28 cellular contexts compared by ENCODE assay signal in genomic region chr2:23367760-23368159, GRCh38. TPM values are rescaled to one million over a fixed set of nuclear protein-coding genes. Genes with fewer than 3 reads are reported as not detected.
DNase-seq lines count a peak whose midpoint lies in the region; ATAC-seq, FAIRE-seq and TF ChIP-seq lines count a peak whose summit lies in the region.
"Had no signal": no experiment of that assay in that cellular context is flagged by ENCODE, and none has a peak within 500 bp of the region (broad histone marks: within the 10 kb centered on the region; RNA-seq: fewer than 3 reads in every experiment).

No MANE protein-coding gene starts in this region.

- TF ChIP-seq POLR2A in A549 (IDR thresholded peaks at IDR 0.05; ENCODE audit: low read length) (no peak), IMR-90 (IDR thresholded peaks at IDR 0.05; ENCODE audit: low read depth, low read length) (no peak)

- no peak overlapping the region for H3K14ac ChIP-seq in IMR-90 (replicated peaks; ENCODE audit: low read depth, low read length)

- DNase-seq in A549 (ENCODE audit: low read depth in 1 of 2, low spot score in 1 of 2) = no peak
- DNase-seq in IMR-90 = peak; percentile 66
- DNase-seq in amniotic epithelial cell (ENCODE audit: low read depth) = peak; percentile 42
- peak; percentile 28 for DNase-seq in fibroblast of the aortic adventitia (ENCODE audit: low read depth)
- DNase-seq in stimulated activated CD4-positive, alpha-beta T cell treated with anti-CD3 and anti-CD28 coated beads, Interleukin-4, amount 100 ng/mL, for 24 hours = no peak
- DNase-seq in CD1c-positive myeloid dendritic cell (ENCODE audit: extremely low spot score) = no peak
- DNase-seq in GM23338 (ENCODE audit: low spot score) = no peak
- DNase-seq: ACHN; activated CD4-positive, alpha-beta T cell treated with anti-CD3 and anti-CD28 coated beads for 48 hours; activated naive CD4-positive, alpha-beta T cell treated with anti-CD3 and anti-CD28 coated beads for 36 hours; activated T-cell treated with anti-CD3 and anti-CD28 coated beads, Interleukin-2, amount 50 U/mL, for 48 hours; amygdala; foreskin melanocyte; Kasumi-1; left lung; naive B cell; NCI-H1092; NCI-H187 treated with DMSO at 0.1 percent for 48 hours; NCI-H526 treated with DMSO at 0.1 percent for 48 hours; nucleus accumbens; stimulated activated CD4-positive, alpha-beta T cell treated with anti-CD3 and anti-CD28 coated beads, Interleukin-2, amount 100 ng/mL, for 24 hours; upper lobe of right lung had no signal

- H3K27me3 ChIP-seq in IMR-90 (ENCODE audit: control insufficient read depth, insufficient read depth, low read length) (peaks cover 6% of the 10 kb centered on the region), GM23338 (ENCODE audit: insufficient read depth) (no peaks in the 10 kb centered on the region)
- H3K27me3 ChIP-seq: BLaER1 treated with 17β-estradiol and CSF1 and Interleukin-3, amounts not matched to agents 10 nM and 100 nM; left lung; upper lobe of right lung had no signal

- H3K23ac ChIP-seq in IMR-90 (ENCODE audit: low read depth, low read length) = no peak overlapping the region

- CTCF ChIA-PET in A549 (lab: Yijun Ruan, JAX) (interaction anchor here (1.1 to 3.1 kb wide), 2 partner anchors 8 to 27 kb away, joined by 3 to 12 read pairs; no protein-coding TSS in a partner anchor), IMR-90 (lab: Yijun Ruan, JAX) (interaction anchor here (1.3 kb wide), 1 partner anchor 169 kb away, joined by 3 read pairs; no protein-coding TSS in a partner anchor)

- no peak overlapping the region for H3K4ac ChIP-seq in IMR-90 (ENCODE audit: low read depth, low read length)

- no peak overlapping the region for H2BK120ac ChIP-seq in IMR-90 (ENCODE audit: low read depth, low read length)

- no peak overlapping the region for H3K9ac ChIP-seq in IMR-90 (ENCODE audit: low read depth, low read length)
- H3K9ac ChIP-seq: BLaER1 treated with 17β-estradiol and CSF1 and Interleukin-3, amounts not matched to agents 10 nM and 100 nM had no signal

- no peak overlapping the region for H2BK20ac ChIP-seq in IMR-90 (ENCODE audit: low read depth, low read length)

- H3K9me1 ChIP-seq in IMR-90 (ENCODE audit: insufficient read depth, low read length) = no peaks in the 10 kb centered on the region

- TF ChIP-seq EP300 in A549 (IDR thresholded peaks at IDR 0.05) = no peak

- H3K79me1 ChIP-seq in IMR-90 (ENCODE audit: low read depth in 1 of 2, low read length in 2 of 2) = no peaks in the 10 kb centered on the region

- H3K9me3 Mint-ChIP-seq in GM23338 = no peaks in the 10 kb centered on the region
- H3K9me3 Mint-ChIP-seq: activated naive CD4-positive, alpha-beta T cell treated with anti-CD3 and anti-CD28 coated beads for 36 hours; dendritic cell treated with granulocyte-macrophage colony-stimulating factor and Interleukin-4, amounts not matched to agents 40 ng/mL and 50 ng/mL, for 4 days; T-helper 2 cell treated with Interferon-gamma antibody and Interleukin-4, amounts not matched to agents 5 μg/mL and 100 μg/mL, for 36 hours had no signal

- no peak overlapping the region for H3K56ac ChIP-seq in IMR-90 (ENCODE audit: extremely low read depth, insufficient read depth, low read length)

- H3K4me1 Mint-ChIP-seq in GM23338 = 0 out of 3 replicates have a peak, but pooled peaks cover 4% of the 10 kb centered on the region
- H3K4me1 Mint-ChIP-seq: naive B cell had no signal

- H3K4me1 ChIP-seq in A549 (no peaks in the 10 kb centered on the region), IMR-90 (ENCODE audit: control insufficient read depth, insufficient read depth, low read length) (no peaks in the 10 kb centered on the region; the same call in 1 of the 2 replicates), GM23338 (ENCODE audit: insufficient read depth) (peaks cover 5% of the 10 kb centered on the region; the same call in 1 of the 2 replicates)
- H3K4me1 ChIP-seq: BLaER1 treated with 17β-estradiol and CSF1 and Interleukin-3, amounts not matched to agents 10 nM and 100 nM; left lung; upper lobe of right lung had no signal

- H4K20me1 ChIP-seq in IMR-90 (ENCODE audit: insufficient read depth, low read length) (no peaks in the 10 kb centered on the region), GM23338 (replicated peaks; ENCODE audit: insufficient read depth) (no peaks in the 10 kb centered on the region)
- H4K20me1 ChIP-seq: BLaER1 treated with 17β-estradiol and CSF1 and Interleukin-3, amounts not matched to agents 10 nM and 100 nM had no signal

- in situ Hi-C loops in IMR-90 (cut with MboI; ENCODE audit: low sequenced_read_pairs) = no loop called here

- H3K27me3 Mint-ChIP-seq in GM23338 (ENCODE audit: insufficient read depth, low read depth, poor library complexity) = peaks cover 1% of the 10 kb centered on the region

- TF ChIP-seq CTCF in A549 (IDR thresholded peaks at IDR 0.05) = no peak
- no peak for TF ChIP-seq CTCF in IMR-90 (conservative IDR thresholded peaks at IDR 0.05; ENCODE audit: low read depth, low read length)
- no peak for TF ChIP-seq CTCF in fibroblast of the aortic adventitia (IDR thresholded peaks at IDR 0.05; ENCODE audit: insufficient read depth, low read length)
- TF ChIP-seq CTCF in GM23338 (conservative IDR thresholded peaks at IDR 0.05; ENCODE audit: low read depth in 2 of 2) = no peak

- no TSS peak for BruUV-seq in IMR-90 (replicated peaks; lab: Mats Ljungman, UMichigan)

- no peaks in the 10 kb centered on the region for H3K79me2 ChIP-seq in GM23338 (replicated peaks; ENCODE audit: insufficient read depth)

- FAIRE-seq in A549 (lab: Jason Lieb, UNC) = no peak
- FAIRE-seq: endometrium had no signal

- no peak overlapping the region for H2AK5ac ChIP-seq in IMR-90 (ENCODE audit: low read depth, low read length)

- no peak overlapping the region for H2AK9ac ChIP-seq in IMR-90 (replicated peaks; ENCODE audit: low read depth, low read length, poor library complexity)

- ATAC-seq in A549 (no peak), IMR-90 (ENCODE audit: low read depth) (peak; percentile 91), GM23338 (no peak), HG02970 (IDR thresholded peaks at IDR 0.05; ENCODE audit: low FRiP score, unreplicated experiment) (no peak)
- ATAC-seq: left lung, upper lobe of right lung had no signal

- no peak overlapping the region for H2BK5ac ChIP-seq in IMR-90 (ENCODE audit: low read depth, low read length, poor library complexity, severe bottlenecking)

- dilution Hi-C loops in IMR-90 (cut with HindIII; ENCODE audit: low sequenced_read_pairs, unreplicated experiment) = no loop called here

- no peak overlapping the region; a peak in 1 of 4 replicates for H4K8ac ChIP-seq in IMR-90 (ENCODE audit: low read depth in 2 of 2, low read length in 2 of 2)

- no peak overlapping the region for H3K4me3 Mint-ChIP-seq in GM23338
- H3K4me3 Mint-ChIP-seq: activated naive CD4-positive, alpha-beta T cell treated with anti-CD3 and anti-CD28 coated beads for 36 hours; dendritic cell treated with granulocyte-macrophage colony-stimulating factor and Interleukin-4, amounts not matched to agents 40 ng/mL and 50 ng/mL, for 4 days; naive B cell; T-helper 2 cell treated with Interferon-gamma antibody and Interleukin-4, amounts not matched to agents 5 μg/mL and 100 μg/mL, for 36 hours had no signal

- H3K4me3 ChIP-seq in A549 (no peak overlapping the region), IMR-90 (ENCODE audit: insufficient read depth, low read depth, low read length) (no peak overlapping the region), fibroblast of the aortic adventitia (ENCODE audit: low read depth, low read length) (no peak overlapping the region), GM23338 (no peak overlapping the region)
- H3K4me3 ChIP-seq: BLaER1 treated with 17β-estradiol and CSF1 and Interleukin-3, amounts not matched to agents 10 nM and 100 nM; left lung; skin epidermis; upper lobe of right lung had no signal

- no peaks in the 10 kb centered on the region for H3F3A ChIP-seq in GM23338 (replicated peaks; ENCODE audit: low read depth)

- POLR2A ChIA-PET in A549 (lab: Yijun Ruan, JAX) = no interaction called here
- POLR2A ChIA-PET in IMR-90 (lab: Charles Lee; ENCODE audit: unreplicated experiment) = no interaction called here

- H3K36me3 Mint-ChIP-seq in GM23338 (ENCODE audit: low read depth) = no peaks in the 10 kb centered on the region

- H3K18ac ChIP-seq in IMR-90 (ENCODE audit: low read depth, low read length) = no peak overlapping the region

- no peak overlapping the region for H2AFZ ChIP-seq in IMR-90 (replicated peaks; ENCODE audit: low read length, poor library complexity)
- no peak overlapping the region for H2AFZ ChIP-seq in GM23338

- intact Hi-C loops in IMR-90 (cut with micrococcal nuclease) = loop anchor here (5.0 kb wide), 1 partner anchor 1005 kb away; no protein-coding TSS in a partner anchor

- H4K5ac ChIP-seq in IMR-90 (ENCODE audit: low read depth, low read length) = no peak overlapping the region

- no peaks in the 10 kb centered on the region for H3K9me3 ChIP-seq in A549
- H3K9me3 ChIP-seq in IMR-90 (ENCODE audit: control insufficient read depth, insufficient read depth, low read length) = no peaks in the 10 kb centered on the region
- H3K9me3 ChIP-seq: BLaER1 treated with 17β-estradiol and CSF1 and Interleukin-3, amounts not matched to agents 10 nM and 100 nM; left lung; upper lobe of right lung had no signal

- H3K36me3 ChIP-seq in IMR-90 (ENCODE audit: control insufficient read depth, insufficient read depth, low read length) = no peaks in the 10 kb centered on the region
- no peaks in the 10 kb centered on the region for H3K36me3 ChIP-seq in GM23338 (ENCODE audit: insufficient read depth)
- H3K36me3 ChIP-seq: BLaER1 treated with 17β-estradiol and CSF1 and Interleukin-3, amounts not matched to agents 10 nM and 100 nM; left lung; upper lobe of right lung had no signal

- no peak overlapping the region for H3K27ac Mint-ChIP-seq in GM23338
- H3K27ac Mint-ChIP-seq: activated naive CD4-positive, alpha-beta T cell treated with anti-CD3 and anti-CD28 coated beads for 36 hours; dendritic cell treated with granulocyte-macrophage colony-stimulating factor and Interleukin-4, amounts not matched to agents 40 ng/mL and 50 ng/mL, for 4 days; naive B cell; T-helper 2 cell treated with Interferon-gamma antibody and Interleukin-4, amounts not matched to agents 5 μg/mL and 100 μg/mL, for 36 hours had no signal

- peak overlapping the region; percentile 50; the same call in 2 of the 3 replicates for H3K4me2 ChIP-seq in A549
- peak overlapping the region; percentile 55 for H3K4me2 ChIP-seq in IMR-90 (ENCODE audit: low read depth, low read length)
- H3K4me2 ChIP-seq in GM23338 = no peak overlapping the region
- H3K4me2 ChIP-seq: BLaER1 treated with 17β-estradiol and CSF1 and Interleukin-3, amounts not matched to agents 10 nM and 100 nM had no signal

- no peaks in the 10 kb centered on the region for H3K9me2 ChIP-seq in GM23338 (ENCODE audit: insufficient read depth)

- no peak overlapping the region for H4K91ac ChIP-seq in IMR-90 (ENCODE audit: insufficient read depth, low read depth, low read length)

- 25% methylated on average over 3 of the region's 3 CpGs for WGBS in A549 (ENCODE audit: missing lambda C conversion rate)
- no CpG with 5 or more reads among the region's 3 CpGs for WGBS in IMR-90 (ENCODE audit: extremely low coverage in 2 of 2, insufficient read length in 1 of 2), 2 experiments

- no peak overlapping the region for H2BK15ac ChIP-seq in IMR-90 (ENCODE audit: low read depth, low read length)

- no peak overlapping the region for H3K27ac ChIP-seq in A549
- no peak overlapping the region for H3K27ac ChIP-seq in IMR-90 (ENCODE audit: insufficient read depth, low read length)
- no peak overlapping the region for H3K27ac ChIP-seq in GM23338 (ENCODE audit: low read depth)
- H3K27ac ChIP-seq: BLaER1 treated with 17β-estradiol and CSF1 and Interleukin-3, amounts not matched to agents 10 nM and 100 nM; left lung; skin epidermis; upper lobe of right lung had no signal

- no peak for TF ChIP-seq RAD21 in A549 (conservative IDR thresholded peaks at IDR 0.05 in 1 of 2, IDR thresholded peaks at IDR 0.05 in 1 of 2)
- no peak for TF ChIP-seq RAD21 in IMR-90 (IDR thresholded peaks at IDR 0.05; ENCODE audit: low read length)

RNA-seq across cellular contexts. Expression of gene KLHL29, which starts 17.2 kb away (rescaled TPM):
- polyA plus RNA-seq in A549 (2011; rRNA removed) (1.3 and 1.6 TPM in 2 replicates), A549 (2017; fragmentation: RNase III; extraction: RNeasy Plus Mini Kit Qiagen cat#74134 plus additional on column Dnase treatment) (2.5 to 2.9 TPM (median 2.6 TPM) in 3 replicates), IMR-90 (2012; rRNA removed) (7.9 and 8.0 TPM in 2 replicates), GM23338 (2016; fragmentation: Nextera tagmentation; extraction: Ambion mirVana) (1.5 and 1.9 TPM in 2 replicates)
- 1.3 and 2.0 TPM in 2 replicates for polyA plus RNA-seq in A549 (2012; cell fraction: cytosol; rRNA removed)
- 8.2 and 8.9 TPM in 2 replicates for polyA plus RNA-seq in A549 (2012; cell fraction: nucleus; rRNA removed)
- 1.4 and 2.0 TPM in 2 replicates for polyA minus RNA-seq in A549 (2011; rRNA and poly(A)+ RNA removed)
- total RNA-seq in IMR-90 (2012; rRNA removed) (2.0 and 2.5 TPM in 2 replicates), fibroblast of the aortic adventitia (ENCODE audit: low replicate concordance) (2.9 and 4.7 TPM in 2 replicates)
- 3.8 and 7.2 TPM in 2 replicates for polyA plus RNA-seq in IMR-90 (2012; cell fraction: cytosol; rRNA removed)
- polyA plus RNA-seq in IMR-90 (2012; cell fraction: nucleus; rRNA removed; ENCODE audit: low replicate concordance) = 41.4 and 50.7 TPM in 2 replicates
- 5.7 and 6.5 TPM in 2 replicates for total RNA-seq in GM23338 (2014; rRNA removed; shearing (Covaris generic))

Comparison
In these comparisons a context has a peak if more than half of its experiments do, and no peak if none do; other contexts are left out.
1. DNase-seq: peak in IMR-90 (single experiment), amniotic epithelial cell (single experiment) and fibroblast of the aortic adventitia (single experiment); none in A549 (0 of 2), stimulated activated CD4-positive, alpha-beta T cell treated with anti-CD3 and anti-CD28 coated beads, Interleukin-4, amount 100 ng/mL, for 24 hours (single experiment), CD1c-positive myeloid dendritic cell (single experiment) and GM23338 (single experiment).